In genomic region chr7:72960626-72961345, GRCh38 we compare ENCODE assay signal across 12 cellular contexts. TPM values are rescaled to one million over a fixed set of nuclear protein-coding genes. Genes with fewer than 3 reads are reported as not detected.
DNase-seq lines count a peak whose midpoint lies in the region; ATAC-seq and TF ChIP-seq lines count a peak whose summit lies in the region.
"Not testable (repeated sequence)": the region's sequence is repeated elsewhere in the genome, so short reads cannot be mapped to it uniquely, and the experiment has no call there.
"Had no signal": no experiment of that assay in that cellular context is flagged by ENCODE, and none has a peak within 500 bp of the region (broad histone marks: within the 10 kb centered on the region; RNA-seq: fewer than 3 reads in every experiment).

No MANE protein-coding gene starts in this region.

- not testable (repeated sequence) for H3K9me3 ChIP-seq in body of pancreas; heart left ventricle; left lung; lung (ENCODE audit: control insufficient read depth in 2 of 2, insufficient read depth in 1 of 2, low read length in 1 of 2); psoas muscle; upper lobe of right lung

- no CpG with 5 or more reads among the region's 20 CpGs for WGBS in body of pancreas, 2 donors
- no CpG with 5 or more reads among the region's 20 CpGs for WGBS in heart left ventricle, 4 donors
- no CpG with 5 or more reads among the region's 20 CpGs for WGBS in lung, 2 donors
- no CpG with 5 or more reads among the region's 20 CpGs for WGBS in psoas muscle, 3 donors

- H3K36me3 ChIP-seq in body of pancreas (replicated peaks in 1 of 2; ENCODE audit: insufficient read depth in 1 of 2, low read depth in 2 of 2); heart left ventricle; left lung; lung (ENCODE audit: control insufficient read depth in 2 of 2, insufficient read depth in 2 of 2, low read length in 2 of 2); psoas muscle (ENCODE audit: insufficient read depth in 1 of 2, low read depth in 1 of 2); upper lobe of right lung: not testable (repeated sequence)

- ATAC-seq in body of pancreas (peak; percentile 90), heart left ventricle (peak; percentile 40 to 76 (median 69)), left ventricle myocardium superior (peak; percentile 83), left lung (peak; percentile 90), lung (ENCODE audit: insufficient read depth, low FRiP score) (peak; percentile 71), psoas muscle (peak; percentile 86 to 89 (median 86)), upper lobe of right lung (peak; percentile 90)

- not testable (repeated sequence) for TF ChIP-seq CTCF in body of pancreas (IDR thresholded peaks at IDR 0.05); heart left ventricle (IDR thresholded peaks at IDR 0.05); left lung (IDR thresholded peaks at IDR 0.05); lung (IDR thresholded peaks at IDR 0.05; ENCODE audit: control extremely low read depth, extremely low read depth); psoas muscle (IDR thresholded peaks at IDR 0.05); upper lobe of right lung (IDR thresholded peaks at IDR 0.05)

- intact Hi-C loops in body of pancreas (cut with DNase I); heart left ventricle (cut with DNase I); left ventricle myocardium superior (cut with micrococcal nuclease); left lung (cut with DNase I); psoas muscle (cut with DNase I); upper lobe of right lung (cut with DNase I): not testable (repeated sequence)

- H3K4me1 ChIP-seq in body of pancreas; heart left ventricle; left lung; lung (ENCODE audit: control insufficient read depth in 2 of 2, insufficient read depth in 2 of 2, low read length in 2 of 2); psoas muscle; upper lobe of right lung: not testable (repeated sequence)

- not testable (repeated sequence) for DNase-seq in body of pancreas; heart left ventricle; left ventricle myocardium superior; left lung; lung (ENCODE audit: low spot score); psoas muscle; upper lobe of right lung

- not testable (repeated sequence) for H3K27me3 ChIP-seq in body of pancreas; heart left ventricle; left lung; lung (ENCODE audit: control insufficient read depth, insufficient read depth); psoas muscle (ENCODE audit: insufficient read depth in 3 of 3, low read length in 2 of 3); upper lobe of right lung

- H3K4me3 ChIP-seq in body of pancreas, heart left ventricle, left lung, lung, psoas muscle, upper lobe of right lung: not testable (repeated sequence)

- not testable (repeated sequence) for TF ChIP-seq POLR2A in body of pancreas (IDR thresholded peaks at IDR 0.05); heart left ventricle (IDR thresholded peaks at IDR 0.05)

- not testable (repeated sequence) for H3K27ac ChIP-seq in body of pancreas; heart left ventricle; left lung; lung (ENCODE audit: low read depth in 1 of 2, low read length in 1 of 2); psoas muscle; upper lobe of right lung

RNA-seq across cellular contexts. Expression of gene TRIM74, which starts 8.5 kb away (rescaled TPM):
- total RNA-seq in body of pancreas (1 to 10 TPM in 1 of 2 donors, not detected in 1; 3.3 TPM), heart left ventricle (1 to 10 TPM in 1 of 9 donors, under 1 TPM in 2, not detected in 6; 0.40 to 1.7 (median 0.64) TPM), left ventricle myocardium superior (0.35 TPM), left lung (under 1 TPM in 1 of 2 donors, not detected in 1; 0.26 TPM), lung (1 to 10 TPM in 1 of 2 donors, not detected in 1; 1.5 TPM), psoas muscle (under 1 TPM in 1 of 4 donors, not detected in 3; 0.36 TPM), upper lobe of right lung (not detected)
- polyA plus RNA-seq in heart left ventricle (under 1 TPM; 0.06 to 0.46 TPM), lung (under 1 TPM; 0.37 to 0.53 TPM), psoas muscle (under 1 TPM; 0.06 to 0.34 (median 0.07) TPM)
- total RNA-seq: A172, A673, Daoy, G401 had no signal
- polyA plus RNA-seq: BJ had no signal

RNA-seq across cellular contexts. Expression of gene POM121, which starts 35.9 kb away (rescaled TPM):
- total RNA-seq in body of pancreas (10 to 100 TPM; 14.0 to 22.1 TPM), heart left ventricle (10 to 100 TPM; 10.9 to 23.2 (median 16.1) TPM), left ventricle myocardium superior (16.9 TPM), left lung (10 to 100 TPM; 28.8 to 36.4 TPM), lung (10 to 100 TPM; 15.4 to 38.0 TPM), psoas muscle (10 to 100 TPM; 16.6 to 28.1 (median 21.1) TPM), upper lobe of right lung (39.4 TPM)
- polyA plus RNA-seq in heart left ventricle (10 to 100 TPM in 1 of 2 donors, 1 to 10 TPM in 1; 8.3 to 16.8 TPM), lung (10 to 100 TPM; 14.5 to 17.7 TPM), psoas muscle (10 to 100 TPM in 1 of 3 donors, 1 to 10 TPM in 2; 8.0 to 18.0 (median 9.3) TPM)
